Comparison of ENCODE assay signal across 8 cellular contexts in the genomic region with DNA sequence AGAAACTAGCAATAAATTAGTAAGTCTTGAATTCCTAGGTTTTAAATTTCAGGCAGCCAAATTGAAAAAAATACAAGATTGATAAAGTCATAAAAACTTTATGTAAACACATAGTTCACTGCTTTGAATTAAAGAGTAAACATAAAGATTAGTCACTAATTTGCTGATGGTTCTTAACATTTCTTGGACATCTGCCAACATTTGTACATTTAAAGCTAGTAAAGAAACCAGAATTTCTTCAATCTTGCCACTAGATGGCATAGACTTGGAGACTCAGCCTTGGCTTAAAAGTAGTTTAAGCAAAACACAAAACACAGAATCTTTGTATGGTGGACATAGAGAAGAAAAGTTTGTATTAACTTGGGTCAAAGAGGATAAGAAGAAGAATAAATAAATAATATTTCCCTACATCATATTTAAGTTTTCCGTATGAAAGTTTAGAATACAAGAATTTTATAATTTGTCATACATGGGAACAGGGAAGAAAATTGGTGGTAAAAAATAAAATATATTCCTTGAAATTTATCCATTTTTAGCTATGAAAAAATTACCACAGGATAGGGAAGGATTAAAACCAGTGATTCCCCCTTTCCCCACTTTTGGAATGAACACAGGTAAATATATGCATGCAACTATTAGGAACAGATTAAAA.
DNase-seq lines count a peak whose midpoint lies in the region; ATAC-seq, FAIRE-seq and TF ChIP-seq lines count a peak whose summit lies in the region.

No MANE protein-coding gene starts in this region.

- DNase-seq in DMS53 treated with DMSO at 0.1 percent for 48 hours (lab: John Stamatoyannopoulos, UW; ENCODE audit: unreplicated experiment) (peak; percentile 87), H54 (ENCODE audit: insufficient read length, low spot score) (peak; percentile 11), NCI-H146 treated with DMSO at 0.1 percent for 48 hours (lab: John Stamatoyannopoulos, UW; ENCODE audit: unreplicated experiment) (peak; percentile 78), SKM-1 treated with dmso at 0.1 percent for 144 hours (lab: John Stamatoyannopoulos, UW; ENCODE audit: unreplicated experiment) (peak; percentile 72), fibroblast of pulmonary artery (ENCODE audit: low read depth) (peak; percentile 80), putamen (ENCODE audit: low spot score) (peak; percentile 41)
- no peak for DNase-seq in stimulated activated CD4-positive, alpha-beta T cell treated with anti-CD3 and anti-CD28 coated beads, Interleukin-4, amount 100 ng/mL, for 24 hours

- peak; percentile 77 for TF ChIP-seq CTCF in fibroblast of pulmonary artery (IDR thresholded peaks at IDR 0.05; ENCODE audit: low read length, missing control alignments)

- TF ChIP-seq POLR2A in H54 (IDR thresholded peaks at IDR 0.05; ENCODE audit: low read depth, low read length) = no peak

- H3K4me3 ChIP-seq in fibroblast of pulmonary artery (replicated peaks; ENCODE audit: low read depth, low read length) = no peak overlapping the region

- peak; percentile 82 for FAIRE-seq in H54 (lab: Jason Lieb, UNC)

- no peak for ATAC-seq in HG03025 (IDR thresholded peaks at IDR 0.05; ENCODE audit: low FRiP score, unreplicated experiment)
